ENCODE assay signal across 8 cellular contexts in the genomic region with DNA sequence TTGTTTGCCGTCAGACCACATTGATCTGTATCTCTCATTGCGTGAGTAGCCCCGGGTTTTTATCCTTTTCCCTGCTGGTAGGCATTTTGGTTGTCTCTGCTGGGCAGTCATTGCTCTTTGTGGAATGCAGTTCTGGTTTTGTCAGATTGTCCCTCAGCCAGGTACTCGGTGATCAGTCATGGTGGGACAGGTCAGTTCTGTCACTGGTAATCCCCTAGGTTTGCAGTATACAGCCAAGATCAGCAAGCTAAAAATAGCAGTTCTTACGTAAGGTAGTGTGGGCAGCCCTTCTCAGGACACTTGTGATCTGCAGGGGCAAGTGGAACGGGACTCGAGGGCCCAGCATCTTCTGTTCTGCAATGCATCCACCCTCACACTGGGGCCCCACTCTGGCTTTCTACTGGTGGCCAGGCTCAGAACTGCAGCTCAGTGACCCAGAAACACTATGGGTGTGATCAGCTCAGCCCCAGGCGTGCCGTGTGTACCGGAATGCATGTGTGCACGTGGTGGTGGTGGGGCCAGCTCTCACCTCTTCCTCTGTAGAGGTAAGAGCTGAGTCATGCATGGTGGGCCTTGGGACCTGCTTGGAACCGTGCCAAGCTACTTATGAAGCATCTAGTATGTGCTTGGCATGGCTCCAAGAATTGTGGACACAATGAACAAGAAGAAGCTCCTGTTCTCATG. TPM values are rescaled to one million over a fixed set of nuclear protein-coding genes. Genes with fewer than 3 reads are reported as not detected.
A peak's percentile ranks its signal among the peaks of the same experiment; 100 is the strongest.
DNase-seq lines count a peak whose midpoint lies in the region; ATAC-seq and TF ChIP-seq lines count a peak whose summit lies in the region.

No MANE protein-coding gene starts in this region.

- no peaks in the 10 kb centered on the region for H3K9me3 ChIP-seq in left ventricle myocardium inferior (replicated peaks)

- DNase-seq in NCI-H1092 treated with DMSO at 0.1 percent for 48 hours (lab: John Stamatoyannopoulos, UW): peak; percentile 1
- DNase-seq in NCI-H1092 (lab: John Stamatoyannopoulos, UW): no peak
- DNase-seq in OCI-M1 (lab: John Stamatoyannopoulos, UW): peak; percentile 62
- peak; percentile 80 for DNase-seq in activated T-helper 9 cell treated with anti-CD3 and anti-CD28 coated beads, Interleukin-2, amount 50 U/mL, for 16 hours (ENCODE audit: low read depth)
- DNase-seq in left ventricle myocardium inferior: peak; percentile 68
- peak; percentile 73 to 91 for DNase-seq in stimulated activated CD4-positive, alpha-beta T cell treated with anti-CD3 and anti-CD28 coated beads, Interleukin-4, amount 100 ng/mL, for 4 hours
- no peak for DNase-seq in Kasumi-1 (lab: John Stamatoyannopoulos, UW)

- peak; percentile 65 for ATAC-seq in HG02840 (IDR thresholded peaks at IDR 0.05; ENCODE audit: low FRiP score, unreplicated experiment)

- peak overlapping the region; percentile 98 for H3K27ac ChIP-seq in left ventricle myocardium inferior (replicated peaks)

- peak overlapping the region; percentile 29 for H3K4me3 ChIP-seq in left ventricle myocardium inferior

- H3K36me3 ChIP-seq in left ventricle myocardium inferior: peaks cover 29% of the 10 kb centered on the region

- H3K27me3 ChIP-seq in left ventricle myocardium inferior (ENCODE audit: low read depth): no peaks in the 10 kb centered on the region

- H3K4me1 ChIP-seq in left ventricle myocardium inferior: peaks cover 97% of the 10 kb centered on the region

- peak; percentile 57 for TF ChIP-seq CTCF in left ventricle myocardium inferior (IDR thresholded peaks at IDR 0.05; ENCODE audit: borderline replicate concordance)

- intact Hi-C loops in left ventricle myocardium inferior (cut with micrococcal nuclease): no loop called here

RNA-seq across cellular contexts. Expression of a gene that starts 6.3 kb away (rescaled TPM):
- 27.8 TPM for total RNA-seq in left ventricle myocardium inferior

RNA-seq across cellular contexts. Expression of a gene that starts 43.5 kb away (rescaled TPM):
- 48.6 TPM for total RNA-seq in left ventricle myocardium inferior

Comparison
In these comparisons a context has a peak if more than half of its experiments do, and no peak if none do; other contexts are left out.
1. DNase-seq: peak in NCI-H1092 treated with DMSO at 0.1 percent for 48 hours (single experiment), OCI-M1 (single experiment), activated T-helper 9 cell treated with anti-CD3 and anti-CD28 coated beads, Interleukin-2, amount 50 U/mL, for 16 hours (single experiment), left ventricle myocardium inferior (single experiment) and stimulated activated CD4-positive, alpha-beta T cell treated with anti-CD3 and anti-CD28 coated beads, Interleukin-4, amount 100 ng/mL, for 4 hours (2 of 2); none in NCI-H1092 (single experiment) and Kasumi-1 (0 of 2).